15 cellular contexts compared by ENCODE assay signal in the genomic region with DNA sequence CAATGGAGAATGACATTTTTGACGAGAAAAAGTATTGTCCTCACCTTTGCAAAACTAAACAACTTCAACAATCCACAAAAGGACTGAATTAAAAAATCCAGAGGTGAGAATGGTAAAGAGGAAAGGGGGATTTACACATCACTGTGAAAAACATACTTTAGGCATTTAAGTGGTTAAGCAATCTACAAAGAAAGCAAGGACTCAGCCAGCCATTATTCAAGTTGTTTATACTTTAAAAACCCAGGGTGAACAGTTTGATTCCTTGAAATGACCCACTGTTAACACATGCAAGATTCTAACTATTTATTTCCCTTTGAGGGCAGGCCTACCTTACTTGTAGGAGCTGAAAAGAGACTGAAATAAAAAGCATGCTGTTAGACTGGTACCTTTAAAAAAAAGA.
"Had no signal": no experiment of that assay in that cellular context is flagged by ENCODE, and none has a peak within 500 bp of the region (broad histone marks: within the 10 kb centered on the region; RNA-seq: fewer than 3 reads in every experiment).

No MANE protein-coding gene starts in this region.

- H3K27ac ChIP-seq: adrenal gland, cardiac muscle cell, tibial artery had no signal

- ATAC-seq: left lobe of liver had no signal

- H3K27me3 ChIP-seq: adrenal gland, cardiac muscle cell, spleen, tibial artery had no signal

- H3K4me3 ChIP-seq: adrenal gland, cardiac muscle cell, spleen, tibial artery had no signal

- H3K9me3 ChIP-seq: adrenal gland, spleen, tibial artery had no signal

- DNase-seq: activated CD4-positive, alpha-beta T cell treated with anti-CD3 and anti-CD28 coated beads for 1 hour; activated CD8-positive, alpha-beta memory T cell treated with anti-CD3 and anti-CD28 coated beads for 24 hours; activated CD8-positive, alpha-beta memory T cell treated with anti-CD3 and anti-CD28 coated beads, Interleukin-2, amount 50 U/mL, for 48 hours; activated gamma-delta T cell; adrenal gland; hippocampal formation; islet precursor cell; nephron progenitor cell; retina; spleen; stimulated activated naive CD4-positive, alpha-beta T cell treated with Interleukin-2 at 50 U/mL for 16 hours; T-helper 2 cell; tibial artery had no signal
